In the genomic region with DNA sequence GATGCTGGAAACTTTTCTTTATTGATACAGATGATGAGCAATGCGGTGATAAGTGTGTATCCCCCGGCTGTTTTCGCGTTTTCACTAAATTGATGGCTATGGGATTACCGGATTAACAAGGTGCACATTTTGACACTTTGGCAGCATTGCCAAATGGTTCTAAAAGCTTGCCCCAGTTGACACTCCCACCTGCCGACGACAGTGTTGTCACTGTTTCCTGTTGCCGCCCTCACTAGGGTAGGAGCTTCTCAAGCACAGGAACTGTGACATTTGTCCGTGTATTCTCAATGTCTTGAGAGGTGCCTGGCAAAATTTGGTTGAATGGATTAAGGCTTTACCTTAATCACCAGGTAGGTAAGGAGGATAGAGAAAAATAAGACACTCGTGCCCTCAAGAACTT, we compare ENCODE assay signal across 8 cellular contexts. TPM values are rescaled to one million over a fixed set of nuclear protein-coding genes. Genes with fewer than 3 reads are reported as not detected.
DNase-seq lines count a peak whose midpoint lies in the region; ATAC-seq, FAIRE-seq and TF ChIP-seq lines count a peak whose summit lies in the region.

No MANE protein-coding gene starts in this region.

- peaks cover 23% of the 10 kb centered on the region in 2 experiments for H3K4me1 Mint-ChIP-seq in H9

- H4K5ac ChIP-seq in H9 (ENCODE audit: insufficient read length, low read depth, low read length): no peak overlapping the region

- H2AFZ ChIP-seq in smooth muscle cell (ENCODE audit: low read depth) (no peak overlapping the region), H9 (ENCODE audit: low read length) (no peak overlapping the region)

- H3K36me3 ChIP-seq in RWPE2 (ENCODE audit: low read depth) (no peaks in the 10 kb centered on the region), smooth muscle cell (ENCODE audit: low read depth) (no peaks in the 10 kb centered on the region), gastrocnemius medialis (no peaks in the 10 kb centered on the region)

- H3K4me2 ChIP-seq in smooth muscle cell: peak overlapping the region; percentile 21
- H3K4me2 ChIP-seq in H9 (ENCODE audit: insufficient read depth, insufficient read length, low read length): no peak overlapping the region

- peaks cover 0 to 3% (median 0%) of the 10 kb centered on the region in 3 experiments; a peak in 3 of 7 replicates for H3K36me3 Mint-ChIP-seq in H9 (ENCODE audit: insufficient read depth in 1 of 3, low read depth in 3 of 3)

- H3F3A ChIP-seq in smooth muscle cell (ENCODE audit: low read depth): peaks cover 8% of the 10 kb centered on the region

- intact Hi-C loops in gastrocnemius medialis (cut with DNase I; ENCODE audit: low total_unique reads): loop anchor here (10.0 kb wide), 1 partner anchor 244 kb away; no protein-coding TSS in a partner anchor

- DNase-seq in RWPE2 (ENCODE audit: low spot score) (no peak), smooth muscle cell (lab: John Stamatoyannopoulos, UW; ENCODE audit: unreplicated experiment) (no peak), gastrocnemius medialis (no peak), H9 (no peak), H54 (ENCODE audit: insufficient read length, low spot score) (no peak)
- DNase-seq in activated naive CD4-positive, alpha-beta T cell treated with anti-CD3 and anti-CD28 coated beads, Interleukin-2, amount 50 U/mL, for 16 hours: peak; percentile 70

- H4K91ac ChIP-seq in H9 (ENCODE audit: insufficient read length, low read depth, low read length): no peak overlapping the region

- no peaks in the 10 kb centered on the region for H3K79me1 ChIP-seq in H9 (ENCODE audit: insufficient read depth, low read depth, low read length, poor library complexity, severe bottlenecking)

- H3K56ac ChIP-seq in H9 (ENCODE audit: insufficient read length, low read depth, low read length): no peak overlapping the region

- in situ Hi-C loops in gastrocnemius medialis (cut with MboI; ENCODE audit: low sequenced_read_pairs in 4 of 4): loop anchor here in 2 of 4 donors (10.0 to 25.0 kb wide), 2 partner anchors 74 to 242 kb away; partner anchors contain the start of gene BRPF3 (in 1 of the 2)

- no peak overlapping the region for H2BK120ac ChIP-seq in H9 (ENCODE audit: low read depth, low read length, poor library complexity, severe bottlenecking)

- no peak overlapping the region for H3K4me3 Mint-ChIP-seq in H9

- no peak overlapping the region for H2BK20ac ChIP-seq in H9 (ENCODE audit: low read depth, low read length, poor library complexity, severe bottlenecking)

- H3K23me2 ChIP-seq in H9 (ENCODE audit: insufficient read length, low read depth, low read length, poor library complexity, severe bottlenecking): no peaks in the 10 kb centered on the region

- H2AK5ac ChIP-seq in H9 (ENCODE audit: insufficient read length, low read length): no peak overlapping the region

- no peak overlapping the region for H3K14ac ChIP-seq in H9 (ENCODE audit: insufficient read depth, low read length)

- H3K4me1 ChIP-seq in RWPE2 (ENCODE audit: insufficient read depth, poor library complexity, severe bottlenecking): peaks cover 13% of the 10 kb centered on the region
- no peaks in the 10 kb centered on the region for H3K4me1 ChIP-seq in smooth muscle cell (ENCODE audit: low read depth)
- peaks cover 4 to 30% of the 10 kb centered on the region in 2 donors for H3K4me1 ChIP-seq in gastrocnemius medialis
- H3K4me1 ChIP-seq in H9 (ENCODE audit: insufficient read depth, low read length): peaks cover 4% of the 10 kb centered on the region

- no peak overlapping the region for H2BK15ac ChIP-seq in H9 (ENCODE audit: low read depth, low read length)

- H3K4ac ChIP-seq in H9 (ENCODE audit: low read depth, low read length): no peak overlapping the region

- no peaks in the 10 kb centered on the region for H3K9me3 Mint-ChIP-seq in H9

- no peak for FAIRE-seq in H54 (lab: Jason Lieb, UNC)

- no peak overlapping the region for H4K8ac ChIP-seq in H9 (replicated peaks; ENCODE audit: insufficient read length, low read depth, low read length)

- H3K9me3 ChIP-seq in RWPE2 (ENCODE audit: severe bottlenecking): no peaks in the 10 kb centered on the region
- no peaks in the 10 kb centered on the region for H3K9me3 ChIP-seq in smooth muscle cell (replicated peaks; ENCODE audit: low read depth)
- H3K9me3 ChIP-seq in gastrocnemius medialis: no peaks in the 10 kb centered on the region
- H3K9me3 ChIP-seq in H9 (ENCODE audit: control insufficient read depth, low read depth, low read length): no peaks in the 10 kb centered on the region

- H3K27me3 Mint-ChIP-seq in H9 (ENCODE audit: low read depth): peaks cover 5% of the 10 kb centered on the region

- no peak overlapping the region for H3K4me3 ChIP-seq in RWPE2 (ENCODE audit: severe bottlenecking)
- no peak overlapping the region for H3K4me3 ChIP-seq in smooth muscle cell
- no peak overlapping the region for H3K4me3 ChIP-seq in gastrocnemius medialis

- H3K27ac ChIP-seq in RWPE2 (ENCODE audit: poor library complexity, severe bottlenecking): peak overlapping the region; percentile 34
- peak overlapping the region; percentile 15 for H3K27ac ChIP-seq in smooth muscle cell (ENCODE audit: low read depth)
- H3K27ac ChIP-seq in gastrocnemius medialis: peak overlapping the region in 1 of 4 donors; percentile 33
- H3K27ac ChIP-seq in H9 (ENCODE audit: insufficient read length, low read depth, low read length): no peak overlapping the region

- no peaks in the 10 kb centered on the region for H3K27me3 ChIP-seq in RWPE2 (ENCODE audit: insufficient read depth, poor library complexity, severe bottlenecking)
- H3K27me3 ChIP-seq in smooth muscle cell (ENCODE audit: low read depth): no peaks in the 10 kb centered on the region
- H3K27me3 ChIP-seq in gastrocnemius medialis: no peaks in the 10 kb centered on the region
- no peaks in the 10 kb centered on the region for H3K27me3 ChIP-seq in H9 (ENCODE audit: insufficient read depth, low read length)

- H2BK5ac ChIP-seq in H9 (ENCODE audit: insufficient read length, low read length): no peak overlapping the region

- ATAC-seq in GM18909 (IDR thresholded peaks at IDR 0.05; ENCODE audit: poor library complexity, unreplicated experiment) (peak; percentile 44), RWPE2 (ENCODE audit: low read depth) (no peak), gastrocnemius medialis (no peak), HG03039 (IDR thresholded peaks at IDR 0.05; ENCODE audit: unreplicated experiment) (no peak)

- 64% methylated on average over 10 of the region's 10 CpGs for WGBS in smooth muscle cell (ENCODE audit: low lambda C conversion rate)
- no CpG with 5 or more reads among the region's 10 CpGs for WGBS in H9 (ENCODE audit: extremely low coverage, insufficient read length, low lambda C conversion rate)

- no peak for TF ChIP-seq POLR2A in gastrocnemius medialis (IDR thresholded peaks at IDR 0.05)
- TF ChIP-seq POLR2A in H54 (IDR thresholded peaks at IDR 0.05; ENCODE audit: low read depth, low read length): no peak

- H3K79me2 ChIP-seq in smooth muscle cell (ENCODE audit: low read depth): no peaks in the 10 kb centered on the region
- H3K79me2 ChIP-seq in H9 (ENCODE audit: insufficient read depth, low read length): no peaks in the 10 kb centered on the region

- H4K20me1 ChIP-seq in smooth muscle cell (ENCODE audit: low read depth) (no peaks in the 10 kb centered on the region), H9 (ENCODE audit: control insufficient read depth, insufficient read depth, insufficient read length) (no peaks in the 10 kb centered on the region)

- H3K18ac ChIP-seq in H9 (ENCODE audit: insufficient read length, low read depth, low read length): no peak overlapping the region

- no peak overlapping the region for H2BK12ac ChIP-seq in H9 (ENCODE audit: insufficient read length, low read depth, low read length)

- H3K9ac ChIP-seq in smooth muscle cell (ENCODE audit: low read depth) (no peak overlapping the region), H9 (ENCODE audit: extremely low read depth, insufficient read length, low read length) (no peak overlapping the region)

- 0 out of 7 replicates have a peak overlapping the region, but pooled peaks of 1 of the 3 experiments have one; percentile 23 for H3K27ac Mint-ChIP-seq in H9

- no peak overlapping the region for H3K23ac ChIP-seq in H9 (ENCODE audit: insufficient read length, low read depth, low read length)

- no peak overlapping the region for H3T11ph ChIP-seq in H9 (ENCODE audit: low read length)

- TF ChIP-seq CTCF in RWPE2 (IDR thresholded peaks at IDR 0.05; ENCODE audit: poor library complexity, severe bottlenecking): no peak
- no peak for TF ChIP-seq CTCF in smooth muscle cell (IDR thresholded peaks at IDR 0.05; ENCODE audit: borderline replicate concordance, insufficient read depth, poor library complexity, severe bottlenecking)
- TF ChIP-seq CTCF in gastrocnemius medialis (IDR thresholded peaks at IDR 0.05 in 4 of 5, conservative IDR thresholded peaks at IDR 0.05 in 1 of 5): no peak
- no peak for TF ChIP-seq CTCF in H9 (conservative IDR thresholded peaks at IDR 0.05)

RNA-seq across cellular contexts. Expression of gene MAPK13, which starts 9.8 kb away (rescaled TPM):
- total RNA-seq in smooth muscle cell (10.8 and 11.3 TPM in 2 replicates), gastrocnemius medialis (under 1 TPM; 0.29 to 0.82 (median 0.64) TPM), H9 (2021) (18.9 and 19.2 TPM in 2 replicates)
- polyA plus RNA-seq in smooth muscle cell: 8.4 and 16.8 TPM in 2 replicates
